25 cellular contexts compared by ENCODE assay signal in the genomic region with DNA sequence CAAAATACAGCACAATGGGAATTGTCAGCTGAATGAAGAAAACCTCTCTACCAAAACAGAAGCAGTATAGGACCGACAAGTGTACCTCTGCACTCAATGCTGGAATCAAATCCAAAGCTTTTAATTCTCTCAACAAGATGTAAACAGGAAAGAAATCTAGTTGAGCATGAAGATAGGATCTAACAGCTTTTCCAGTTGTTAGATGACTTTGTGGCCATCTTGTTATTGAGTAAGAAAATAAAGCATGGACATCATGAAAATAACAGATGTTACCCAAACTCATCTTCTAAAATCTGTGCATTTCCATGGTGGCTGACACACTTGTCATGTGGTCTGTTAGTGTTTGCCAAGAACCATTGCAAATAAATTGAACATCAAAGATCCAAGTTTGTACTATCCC. TPM values are rescaled to one million over a fixed set of nuclear protein-coding genes. Genes with fewer than 3 reads are reported as not detected.
DNase-seq lines count a peak whose midpoint lies in the region; ATAC-seq and TF ChIP-seq lines count a peak whose summit lies in the region.
"Had no signal": no experiment of that assay in that cellular context is flagged by ENCODE, and none has a peak within 500 bp of the region (broad histone marks: within the 10 kb centered on the region; RNA-seq: fewer than 3 reads in every experiment).

No MANE protein-coding gene starts in this region.

- peaks cover 31% of the 10 kb centered on the region for H3F3A ChIP-seq in PC-9 (ENCODE audit: insufficient read depth, low read depth)

- no peaks in the 10 kb centered on the region for H3K27me3 Mint-ChIP-seq in MCF 10A (ENCODE audit: insufficient read depth, unreplicated experiment)
- H3K27me3 Mint-ChIP-seq: CD8-positive, alpha-beta memory T cell had no signal

- no peak overlapping the region for H3K9ac ChIP-seq in mammary epithelial cell (ENCODE audit: insufficient read depth, low read length)

- no peak overlapping the region for H3K27ac ChIP-seq in mammary epithelial cell (ENCODE audit: insufficient read depth, low read depth, low read length)
- H3K27ac ChIP-seq in PC-9 = no peak overlapping the region
- H3K27ac ChIP-seq in dorsolateral prefrontal cortex = peak overlapping the region in 55 of 59 donors; percentile 18 to 91 (median 79)
- H3K27ac ChIP-seq in substantia nigra (ENCODE audit: low read depth, low read length, poor library complexity, severe bottlenecking) = peak overlapping the region; percentile 72
- H3K27ac ChIP-seq: C4-2B, SJSA1 had no signal

- no peak for DNase-seq in MCF 10A (ENCODE audit: unreplicated experiment)
- no peak for DNase-seq in mammary epithelial cell
- no peak for DNase-seq in PC-9
- no peak for DNase-seq in dorsolateral prefrontal cortex
- DNase-seq in substantia nigra (lab: John Stamatoyannopoulos, UW) = no peak
- no peak for DNase-seq in COR-L47 (lab: John Stamatoyannopoulos, UW)
- DNase-seq in activated naive CD4-positive, alpha-beta T cell (lab: John Stamatoyannopoulos, UW) = no peak
- DNase-seq: 8988T; CD8-positive, alpha-beta memory T cell; EL; GF-D8; HFFc6; KG1; NCI-H1092 treated with DMSO at 0.1 percent for 48 hours; NCI-H1436 treated with DMSO at 0.1 percent for 48 hours; NCI-H2029 treated with DMSO at 0.1 percent for 48 hours; NCI-H2171; NCI-H345; NCI-H524; NCI-H774; NK-92 treated with Interleukin-12 subunit alpha and Interleukin-12 subunit beta, amount 100 ng/mL, for 24 hours had no signal

- H3K27ac Mint-ChIP-seq in MCF 10A (ENCODE audit: low read depth, unreplicated experiment) = peak overlapping the region; percentile 63
- H3K27ac Mint-ChIP-seq: HFFc6 had no signal

- POLR2A ChIA-PET in MCF 10A (lab: Yijun Ruan, JAX) = no interaction called here
- POLR2A ChIA-PET in PC-9 (lab: Charles Lee; ENCODE audit: unreplicated experiment) = no interaction called here

- intact Hi-C loops in MCF 10A (cut with micrococcal nuclease) (loop anchor here (10.0 kb wide), 1 partner anchor 576 kb away; no protein-coding TSS in a partner anchor), mammary epithelial cell (cut with micrococcal nuclease) (loop anchor here (10.0 kb wide), 1 partner anchor 434 kb away; no protein-coding TSS in a partner anchor), PC-9 (cut with micrococcal nuclease; ENCODE audit: unreplicated experiment) (no loop called here), dorsolateral prefrontal cortex (cut with DNase I) (loop anchor here in 1 of 2 donors (10.0 kb wide), 1 partner anchor 126 kb away; no protein-coding TSS in a partner anchor)

- H3K9me3 ChIP-seq in mammary epithelial cell (replicated peaks; ENCODE audit: insufficient read depth, low read length) (no peaks in the 10 kb centered on the region), PC-9 (ENCODE audit: insufficient read depth, low read depth) (no peaks in the 10 kb centered on the region)
- H3K9me3 ChIP-seq: SJSA1 had no signal

- dilution Hi-C loops in mammary epithelial cell (cut with HindIII; ENCODE audit: low sequenced_read_pairs) = no loop called here

- BruUV-seq in MCF 10A (replicated peaks; lab: Mats Ljungman, UMichigan) (TSS peak; percentile 60), mammary epithelial cell (replicated peaks; lab: Mats Ljungman, UMichigan) (no TSS peak), PC-9 (replicated peaks; lab: Mats Ljungman, UMichigan) (TSS peak; percentile 22)

- peaks cover 1% of the 10 kb centered on the region for H3K4me1 Mint-ChIP-seq in MCF 10A (ENCODE audit: insufficient read depth, unreplicated experiment)

- in situ Hi-C loops in mammary epithelial cell (cut with MboI; ENCODE audit: low sequenced_read_pairs in 2 of 2) = no loop called here

- no peak for ATAC-seq in GM18498 (IDR thresholded peaks at IDR 0.05; ENCODE audit: unreplicated experiment)
- ATAC-seq: Right ventricle myocardium inferior had no signal

- TF ChIP-seq CTCF in MCF 10A (IDR thresholded peaks at IDR 0.05; ENCODE audit: unreplicated experiment) = no peak
- no peak for TF ChIP-seq CTCF in mammary epithelial cell (conservative IDR thresholded peaks at IDR 0.05 in 1 of 2, IDR thresholded peaks at IDR 0.05 in 1 of 2; ENCODE audit: extremely low read depth in 1 of 2, insufficient read depth in 1 of 2, low read depth in 1 of 2, low read length in 2 of 2)
- no peak for TF ChIP-seq CTCF in PC-9 (conservative IDR thresholded peaks at IDR 0.05)
- TF ChIP-seq CTCF in dorsolateral prefrontal cortex (IDR thresholded peaks at IDR 0.05 in 54 of 56, conservative IDR thresholded peaks at IDR 0.05 in 2 of 56; ENCODE audit: low read depth in 1 of 56, partially characterized antibody in 56 of 56) = no peak

- CTCF ChIA-PET in MCF 10A (lab: Yijun Ruan, JAX) = no interaction called here
- CTCF ChIA-PET in mammary epithelial cell (lab: Charles Lee; ENCODE audit: low non-redundant PET) = no interaction called here
- CTCF ChIA-PET in PC-9 (lab: Charles Lee) = interaction anchor here (0.7 kb wide), 1 partner anchor 726 kb away, joined by 3 read pairs; no protein-coding TSS in a partner anchor

- H3K4me3 ChIP-seq in mammary epithelial cell (replicated peaks in 1 of 3; ENCODE audit: insufficient read depth in 1 of 3, low read depth in 2 of 3, low read length in 3 of 3) = no peak overlapping the region
- no peak overlapping the region for H3K4me3 ChIP-seq in PC-9
- peak overlapping the region in 7 of 59 donors; percentile 0 to 45 (median 11) for H3K4me3 ChIP-seq in dorsolateral prefrontal cortex
- H3K4me3 ChIP-seq: SJSA1 had no signal

- H4K20me1 ChIP-seq in mammary epithelial cell (ENCODE audit: insufficient read depth, low read length) (no peaks in the 10 kb centered on the region), PC-9 (ENCODE audit: insufficient read depth) (peaks cover 16% of the 10 kb centered on the region; the same call in 1 of the 2 replicates)

- H3K36me3 Mint-ChIP-seq in MCF 10A (ENCODE audit: insufficient read depth, unreplicated experiment) = peaks cover 84% of the 10 kb centered on the region

- H3K4me1 ChIP-seq in mammary epithelial cell (ENCODE audit: insufficient read depth, low read length) (no peaks in the 10 kb centered on the region), PC-9 (replicated peaks; ENCODE audit: insufficient read depth) (no peaks in the 10 kb centered on the region)
- H3K4me1 ChIP-seq: SJSA1 had no signal

- peaks cover 46% of the 10 kb centered on the region for H3K36me3 ChIP-seq in mammary epithelial cell (ENCODE audit: insufficient read depth, low read length)
- H3K36me3 ChIP-seq in PC-9 (ENCODE audit: low read depth) = peaks cover 65% of the 10 kb centered on the region

- H3K4me3 Mint-ChIP-seq in MCF 10A (ENCODE audit: unreplicated experiment) = no peak overlapping the region
- H3K4me3 Mint-ChIP-seq: CD8-positive, alpha-beta memory T cell; HFFc6 had no signal

- no peak overlapping the region for H2AFZ ChIP-seq in mammary epithelial cell (ENCODE audit: low read depth, low read length)
- no peak overlapping the region for H2AFZ ChIP-seq in PC-9

- H3K9me2 ChIP-seq in PC-9 (ENCODE audit: insufficient read depth) = no peaks in the 10 kb centered on the region

- H3K4me2 ChIP-seq in mammary epithelial cell (ENCODE audit: insufficient read depth, low read depth, low read length) (no peak overlapping the region), PC-9 (no peak overlapping the region)

- WGBS in mammary epithelial cell (ENCODE audit: low coverage, missing lambda C conversion rate) = 100% methylated on average over 1 of the region's 1 CpG

- H3K27me3 ChIP-seq in mammary epithelial cell (ENCODE audit: insufficient read depth, low read length) (no peaks in the 10 kb centered on the region), PC-9 (ENCODE audit: insufficient read depth, low read depth) (no peaks in the 10 kb centered on the region), dorsolateral prefrontal cortex (no peaks in the 10 kb centered on the region)
- H3K27me3 ChIP-seq: SJSA1 had no signal

- peaks cover 20% of the 10 kb centered on the region for H3K79me2 ChIP-seq in mammary epithelial cell (ENCODE audit: insufficient read depth, low read length)
- peaks cover 11% of the 10 kb centered on the region; the same call in 1 of the 2 replicates for H3K79me2 ChIP-seq in PC-9 (ENCODE audit: low read depth)

- H3K9me3 Mint-ChIP-seq in MCF 10A (ENCODE audit: unreplicated experiment) = no peaks in the 10 kb centered on the region
- H3K9me3 Mint-ChIP-seq: CD8-positive, alpha-beta memory T cell; HFFc6 had no signal

RNA-seq across cellular contexts. Expression of a gene that starts 34.7 kb away (rescaled TPM):
- 87.3 and 102 TPM in 2 replicates for total RNA-seq in MCF 10A (2022)
- total RNA-seq in mammary epithelial cell = 10 to 100 TPM; 62.2 to 71.5 TPM
- 14.8 TPM for polyA plus RNA-seq in mammary epithelial cell
- polyA minus RNA-seq in mammary epithelial cell = 49.9 TPM
- total RNA-seq in PC-9 (2021) = 73.8 and 82.8 TPM in 2 replicates
- 10 to 100 TPM; 53.0 to 95.6 (median 74.5) TPM for total RNA-seq in dorsolateral prefrontal cortex

Comparison
In these comparisons a context has a peak if more than half of its experiments do, and no peak if none do; other contexts are left out.
1. H3K27ac ChIP-seq: peak in dorsolateral prefrontal cortex (55 of 59) and substantia nigra (single experiment); none in mammary epithelial cell (single experiment) and PC-9 (single experiment).